ENCODE assay signal across 8 cellular contexts in the genomic region with DNA sequence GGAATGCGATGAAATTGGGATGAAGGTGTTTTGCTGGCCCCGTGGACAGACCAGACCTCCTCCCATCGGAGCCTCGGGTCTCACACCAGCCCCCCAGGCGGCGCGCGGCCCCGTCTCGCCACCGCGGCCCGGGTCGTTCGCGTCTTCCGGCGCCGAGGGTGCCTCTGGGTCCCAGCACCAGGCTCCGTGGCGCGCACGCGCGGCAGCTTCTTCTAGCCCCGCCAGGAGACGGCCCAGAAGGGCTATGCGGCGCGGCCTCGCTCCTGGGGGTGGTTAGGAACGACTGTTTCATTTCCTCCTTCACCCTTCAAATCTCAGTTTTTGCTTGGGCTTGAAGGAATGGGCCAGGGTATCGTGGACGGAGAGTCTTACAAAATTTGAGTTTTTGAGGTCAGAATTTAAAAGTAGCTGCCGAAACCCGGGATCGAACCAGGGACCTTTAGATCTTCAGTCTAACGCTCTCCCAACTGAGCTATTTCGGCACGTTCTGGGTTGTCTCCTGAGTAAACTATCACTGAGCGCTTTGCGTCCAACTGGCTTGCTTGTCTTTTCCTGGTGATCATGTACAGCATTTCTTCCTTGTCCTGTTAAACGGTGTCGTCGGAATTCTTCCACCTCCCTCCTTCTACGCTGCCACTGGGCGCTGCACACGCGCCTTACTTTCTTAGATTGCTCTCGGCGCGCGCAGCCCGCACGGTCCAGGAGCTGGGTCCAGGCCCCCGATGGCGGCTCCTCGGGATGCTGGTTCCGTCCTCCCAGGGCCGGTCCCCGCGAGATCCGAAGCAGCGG. TPM values are rescaled to one million over a fixed set of nuclear protein-coding genes. Genes with fewer than 3 reads are reported as not detected.
DNase-seq lines count a peak whose midpoint lies in the region; ATAC-seq and TF ChIP-seq lines count a peak whose summit lies in the region.

No MANE protein-coding gene starts in this region.

- H3K36me3 ChIP-seq in GM23338 (ENCODE audit: insufficient read depth) (no peaks in the 10 kb centered on the region), RWPE2 (ENCODE audit: low read depth) (no peaks in the 10 kb centered on the region)

- H3K4me1 ChIP-seq in GM23338 (ENCODE audit: insufficient read depth) (peaks cover 26% of the 10 kb centered on the region), RWPE2 (ENCODE audit: insufficient read depth, poor library complexity, severe bottlenecking) (peaks cover 2% of the 10 kb centered on the region)

- H3K9me3 Mint-ChIP-seq in GM23338 (peaks cover 9% of the 10 kb centered on the region; the same call in 2 of the 3 replicates), nephron (no peaks in the 10 kb centered on the region)

- H3K36me3 Mint-ChIP-seq in GM23338 (ENCODE audit: low read depth) (peaks cover 6% of the 10 kb centered on the region; the same call in 2 of the 3 replicates), nephron (ENCODE audit: low read depth) (no peaks in the 10 kb centered on the region)

- ATAC-seq in GM23338 (peak; percentile 82), RWPE2 (ENCODE audit: low read depth) (peak; percentile 85)
- ATAC-seq in stimulated activated naive CD8-positive, alpha-beta T cell treated with anti-CD3 and anti-CD28 coated beads, Interleukin-15, Interleukin-2, amounts not matched to agents 100 U/mL and 50 U/mL, for 24 hours, result peak; percentile 98

- H3K27ac ChIP-seq in GM23338 (ENCODE audit: low read depth) (peak overlapping the region; percentile 95), RWPE2 (ENCODE audit: poor library complexity, severe bottlenecking) (peak overlapping the region; percentile 81)

- H3K9me3 ChIP-seq in RWPE2 (ENCODE audit: severe bottlenecking), result no peaks in the 10 kb centered on the region

- peaks cover 33% of the 10 kb centered on the region for H3K4me1 Mint-ChIP-seq in GM23338
- peaks cover 5% of the 10 kb centered on the region for H3K4me1 Mint-ChIP-seq in nephron

- H3K4me3 Mint-ChIP-seq in GM23338 (peak overlapping the region; percentile 83), nephron (peak overlapping the region; percentile 85 to 91 (median 86))

- H3K27ac Mint-ChIP-seq in GM23338 (peak overlapping the region; percentile 94), nephron (peak overlapping the region; percentile 93 to 96 (median 95))

- no peaks in the 10 kb centered on the region for H3K9me2 ChIP-seq in GM23338 (ENCODE audit: insufficient read depth)

- DNase-seq in EH (ENCODE audit: low read depth) (peak; percentile 97), GM23338 (ENCODE audit: low spot score) (peak; percentile 87), LHCN-M2 (ENCODE audit: low read depth) (peak; percentile 97), RWPE2 (ENCODE audit: low spot score) (peak; percentile 84), fibroblast of the aortic adventitia (ENCODE audit: low read depth) (peak; percentile 99)
- peak; percentile 84 for DNase-seq in activated effector memory CD4-positive, alpha-beta T cell treated with Interleukin-2 at 50 U/mL for 16 hours
- DNase-seq in stimulated activated naive CD8-positive, alpha-beta T cell treated with anti-CD3 and anti-CD28 coated beads, Interleukin-15, Interleukin-2, amounts not matched to agents 100 U/mL and 50 U/mL, for 24 hours, result peak; percentile 92

- H3K79me2 ChIP-seq in GM23338 (replicated peaks; ENCODE audit: insufficient read depth), result no peaks in the 10 kb centered on the region

- H3K27me3 ChIP-seq in GM23338 (ENCODE audit: insufficient read depth) (no peaks in the 10 kb centered on the region), RWPE2 (ENCODE audit: insufficient read depth, poor library complexity, severe bottlenecking) (no peaks in the 10 kb centered on the region)

- TF ChIP-seq CTCF in GM23338 (conservative IDR thresholded peaks at IDR 0.05; ENCODE audit: low read depth in 2 of 2), result no peak
- peak; percentile 5 for TF ChIP-seq CTCF in RWPE2 (IDR thresholded peaks at IDR 0.05; ENCODE audit: poor library complexity, severe bottlenecking)
- TF ChIP-seq CTCF in fibroblast of the aortic adventitia (IDR thresholded peaks at IDR 0.05; ENCODE audit: insufficient read depth, low read length), result no peak
- TF ChIP-seq CTCF in nephron (IDR thresholded peaks at IDR 0.05; ENCODE audit: unreplicated experiment in 3 of 3), result peak in 1 of 3 experiments; percentile 9

- peaks cover 20% of the 10 kb centered on the region for H3K27me3 Mint-ChIP-seq in GM23338 (ENCODE audit: insufficient read depth, low read depth, poor library complexity)
- peaks cover 10% of the 10 kb centered on the region for H3K27me3 Mint-ChIP-seq in nephron (ENCODE audit: low read depth)

- H3K4me3 ChIP-seq in GM23338 (peak overlapping the region; percentile 75), RWPE2 (ENCODE audit: severe bottlenecking) (peak overlapping the region; percentile 58), fibroblast of the aortic adventitia (ENCODE audit: low read depth, low read length) (peak overlapping the region; percentile 78)

- no peaks in the 10 kb centered on the region for H4K20me1 ChIP-seq in GM23338 (replicated peaks; ENCODE audit: insufficient read depth)

- no peaks in the 10 kb centered on the region; the same call in 1 of the 2 replicates for H3F3A ChIP-seq in GM23338 (replicated peaks; ENCODE audit: low read depth)

- H2AFZ ChIP-seq in GM23338, result peak overlapping the region; percentile 96

- peak overlapping the region; percentile 81 for H3K4me2 ChIP-seq in GM23338

TF ChIP-seq in GM23338, 12 proteins besides CTCF, POLR2A, EP300 and RAD21:
- TF ChIP-seq ZNF114 (CRISPR knock-in tag; IDR thresholded peaks at IDR 0.05), result no peak
- TF ChIP-seq POLR2AphosphoS5 (IDR thresholded peaks at IDR 0.05; ENCODE audit: low read depth), result peak; percentile 75

RNA-seq across cellular contexts. Expression of a gene that starts 46.5 kb away (rescaled TPM):
- 19.6 and 23.9 TPM in 2 replicates for total RNA-seq in GM23338 (2014; rRNA removed; shearing (Covaris generic))
- polyA plus RNA-seq in GM23338 (2016; fragmentation: Nextera tagmentation; extraction: Ambion mirVana), result 18.1 and 18.4 TPM in 2 replicates
- total RNA-seq in LHCN-M2 (2014; rRNA removed), result 11.7 TPM in 2 replicates
- 3.9 TPM for polyA plus RNA-seq in LHCN-M2 (2012)
- 3.0 and 14.9 TPM in 2 replicates for total RNA-seq in fibroblast of the aortic adventitia (ENCODE audit: low replicate concordance)

RNA-seq across cellular contexts. Expression of a gene that starts 52.2 kb away (rescaled TPM):
- 8.7 and 9.5 TPM in 2 replicates for total RNA-seq in GM23338 (2014; rRNA removed; shearing (Covaris generic))
- polyA plus RNA-seq in GM23338 (2016; fragmentation: Nextera tagmentation; extraction: Ambion mirVana), result 3.1 and 3.7 TPM in 2 replicates
- 9.6 and 10.1 TPM in 2 replicates for total RNA-seq in LHCN-M2 (2014; rRNA removed)
- polyA plus RNA-seq in LHCN-M2 (2012), result 1.9 TPM
- 2.5 and 12.6 TPM in 2 replicates for total RNA-seq in fibroblast of the aortic adventitia (ENCODE audit: low replicate concordance)

Comparison
In these comparisons a context has a peak if more than half of its experiments do, and no peak if none do; other contexts are left out.
1. Peak in every context shown above with its lines: DNase-seq, ATAC-seq, H3K4me3 ChIP-seq and H3K27ac ChIP-seq.